Comparison of ENCODE assay signal across 27 cellular contexts in genomic region chr4:2697995-2698414, GRCh38. TPM values are rescaled to one million over a fixed set of nuclear protein-coding genes. Genes with fewer than 3 reads are reported as not detected.
DNase-seq lines count a peak whose midpoint lies in the region; ATAC-seq and TF ChIP-seq lines count a peak whose summit lies in the region.
"Had no signal": no experiment of that assay in that cellular context is flagged by ENCODE, and none has a peak within 500 bp of the region (broad histone marks: within the 10 kb centered on the region; RNA-seq: fewer than 3 reads in every experiment).

No MANE protein-coding gene starts in this region.

- H3K4me1 Mint-ChIP-seq in activated CD4-positive, alpha-beta T cell treated with anti-CD3 and anti-CD28 coated beads, Interleukin-2, amount 10 ng/mL, durations not matched to agents 24 days and 14 days, result peaks cover 2% of the 10 kb centered on the region
- H3K4me1 Mint-ChIP-seq in stimulated activated memory B cell treated with anti-CD40 and anti-IgM and Interleukin-4, amounts not matched to agents 10 μg/mL and 1 μg/mL and 100 μg/mL, for 72 hours, result peaks cover 63% of the 10 kb centered on the region
- no peaks in the 10 kb centered on the region for H3K4me1 Mint-ChIP-seq in MCF 10A (ENCODE audit: insufficient read depth, unreplicated experiment)
- H3K4me1 Mint-ChIP-seq: activated CD4-positive, alpha-beta memory T cell treated with anti-CD3 and anti-CD28 coated beads, Interleukin-2, amount 10 ng/mL, durations not matched to agents 7 days and 5 days; GM23338; nephron had no signal

- H3K9me3 ChIP-seq in gastroesophageal sphincter, result no peaks in the 10 kb centered on the region
- H3K9me3 ChIP-seq: mucosa of descending colon, Peyer's patch, SJSA1 had no signal

- TF ChIP-seq CTCF in RWPE1 (conservative IDR thresholded peaks at IDR 0.05; ENCODE audit: low read depth) (no peak), gastroesophageal sphincter (IDR thresholded peaks at IDR 0.05) (no peak), MCF 10A (IDR thresholded peaks at IDR 0.05; ENCODE audit: unreplicated experiment) (no peak)

- no peaks in the 10 kb centered on the region for H3K27me3 ChIP-seq in gastroesophageal sphincter
- H3K27me3 ChIP-seq: Peyer's patch, SJSA1 had no signal

- WGBS in gastroesophageal sphincter (ENCODE audit: low coverage in 1 of 2), 2 donors, result 55 to 92% methylated on average over 4 to 5 of the region's 8 CpGs

- peak overlapping the region; percentile 59 for H3K27ac Mint-ChIP-seq in activated CD4-positive, alpha-beta T cell treated with anti-CD3 and anti-CD28 coated beads, Interleukin-2, amount 10 ng/mL, durations not matched to agents 24 days and 14 days
- H3K27ac Mint-ChIP-seq in stimulated activated memory B cell treated with anti-CD40 and anti-IgM and Interleukin-4, amounts not matched to agents 10 μg/mL and 1 μg/mL and 100 μg/mL, for 72 hours, result peak overlapping the region; percentile 98
- no peak overlapping the region for H3K27ac Mint-ChIP-seq in MCF 10A (ENCODE audit: low read depth, unreplicated experiment)
- H3K27ac Mint-ChIP-seq: activated CD4-positive, alpha-beta memory T cell treated with anti-CD3 and anti-CD28 coated beads, Interleukin-2, amount 10 ng/mL, durations not matched to agents 7 days and 5 days; CD4-positive, alpha-beta T cell; GM23338; nephron had no signal

- H3K9me3 Mint-ChIP-seq in activated CD4-positive, alpha-beta T cell treated with anti-CD3 and anti-CD28 coated beads, Interleukin-2, amount 10 ng/mL, durations not matched to agents 24 days and 14 days, result no peaks in the 10 kb centered on the region
- no peaks in the 10 kb centered on the region for H3K9me3 Mint-ChIP-seq in stimulated activated memory B cell treated with anti-CD40 and anti-IgM and Interleukin-4, amounts not matched to agents 10 μg/mL and 1 μg/mL and 100 μg/mL, for 72 hours
- H3K9me3 Mint-ChIP-seq in MCF 10A (ENCODE audit: unreplicated experiment), result no peaks in the 10 kb centered on the region
- H3K9me3 Mint-ChIP-seq: activated CD4-positive, alpha-beta memory T cell treated with anti-CD3 and anti-CD28 coated beads, Interleukin-2, amount 10 ng/mL, durations not matched to agents 7 days and 5 days; CD4-positive, alpha-beta T cell; GM23338; nephron had no signal

- no peaks in the 10 kb centered on the region for H3K4me1 ChIP-seq in gastroesophageal sphincter

- H3K36me3 Mint-ChIP-seq in activated CD4-positive, alpha-beta T cell treated with anti-CD3 and anti-CD28 coated beads, Interleukin-2, amount 10 ng/mL, durations not matched to agents 24 days and 14 days (ENCODE audit: low read depth), result peaks cover 74% of the 10 kb centered on the region
- H3K36me3 Mint-ChIP-seq in stimulated activated memory B cell treated with anti-CD40 and anti-IgM and Interleukin-4, amounts not matched to agents 10 μg/mL and 1 μg/mL and 100 μg/mL, for 72 hours, result peaks cover 86% of the 10 kb centered on the region
- H3K36me3 Mint-ChIP-seq in MCF 10A (ENCODE audit: insufficient read depth, unreplicated experiment), result peaks cover 92% of the 10 kb centered on the region

- intact Hi-C loops in activated CD4-positive, alpha-beta T cell treated with anti-CD3 and anti-CD28 coated beads, Interleukin-2, amount 10 ng/mL, durations not matched to agents 24 days and 14 days (cut with micrococcal nuclease), result no loop called here
- intact Hi-C loops in MCF 10A (cut with micrococcal nuclease), result no loop called here

- H3K27me3 Mint-ChIP-seq in activated CD4-positive, alpha-beta T cell treated with anti-CD3 and anti-CD28 coated beads, Interleukin-2, amount 10 ng/mL, durations not matched to agents 24 days and 14 days, result no peaks in the 10 kb centered on the region
- no peaks in the 10 kb centered on the region for H3K27me3 Mint-ChIP-seq in stimulated activated memory B cell treated with anti-CD40 and anti-IgM and Interleukin-4, amounts not matched to agents 10 μg/mL and 1 μg/mL and 100 μg/mL, for 72 hours
- no peaks in the 10 kb centered on the region for H3K27me3 Mint-ChIP-seq in MCF 10A (ENCODE audit: insufficient read depth, unreplicated experiment)
- H3K27me3 Mint-ChIP-seq: activated CD4-positive, alpha-beta memory T cell treated with anti-CD3 and anti-CD28 coated beads, Interleukin-2, amount 10 ng/mL, durations not matched to agents 7 days and 5 days; CD4-positive, alpha-beta T cell had no signal

- ATAC-seq in gastroesophageal sphincter (peak; percentile 39), HG02678 (IDR thresholded peaks at IDR 0.05; ENCODE audit: unreplicated experiment) (no peak)
- ATAC-seq in stimulated activated memory B cell treated with anti-CD40 and anti-IgM and Interleukin-4, amounts not matched to agents 10 μg/mL and 1 μg/mL and 100 μg/mL, for 72 hours, result no peak
- ATAC-seq: activated CD4-positive, CD25-positive, alpha-beta regulatory T cell treated with anti-CD3 and anti-CD28 coated beads, Interleukin-2, amount 50 U/mL, for 24 hours; GM23338; mucosa of descending colon had no signal

- peaks cover 3 to 100% of the 10 kb centered on the region in 2 donors for H3K36me3 ChIP-seq in gastroesophageal sphincter

- no TSS peak for BruUV-seq in MCF 10A (replicated peaks; lab: Mats Ljungman, UMichigan)

- no peak for TF ChIP-seq POLR2A in gastroesophageal sphincter (IDR thresholded peaks at IDR 0.05)

- CTCF ChIA-PET in RWPE1 (lab: Yijun Ruan, JAX) (no interaction called here), MCF 10A (lab: Yijun Ruan, JAX) (interaction anchor here (0.6 kb wide), 1 partner anchor 14 kb away, joined by 3 read pairs; no protein-coding TSS in a partner anchor)

- no peak overlapping the region for H3K4me3 ChIP-seq in gastroesophageal sphincter
- H3K4me3 ChIP-seq: GM23338, mucosa of descending colon, Peyer's patch, SJSA1 had no signal

- DNase-seq in activated CD4-positive, alpha-beta T cell treated with anti-CD3 and anti-CD28 coated beads, Interleukin-2, amount 10 ng/mL, durations not matched to agents 24 days and 14 days, result no peak
- no peak for DNase-seq in activated CD4-positive, alpha-beta T cell treated with anti-CD3 and anti-CD28 coated beads, Interleukin-2, amount 50 U/mL, for 48 hours
- no peak for DNase-seq in RWPE1 (ENCODE audit: low spot score)
- DNase-seq in NCI-H128 (lab: John Stamatoyannopoulos, UW; ENCODE audit: unreplicated experiment), result no peak
- no peak for DNase-seq in MCF 10A (ENCODE audit: unreplicated experiment)
- DNase-seq: activated CD4-positive, alpha-beta memory T cell treated with anti-CD3 and anti-CD28 coated beads, Interleukin-2, amount 10 ng/mL, durations not matched to agents 7 days and 5 days; amniotic stem cell; CD4-positive, alpha-beta T cell; effector CD4-positive, alpha-beta T cell; EL; islet precursor cell; mucosa of descending colon; NCI-H1105 treated with DMSO at 0.1 percent for 48 hours; NCI-H2029 treated with DMSO at 0.1 percent for 48 hours; NCI-H526 treated with DMSO at 0.1 percent for 48 hours; small intestine; stimulated activated CD8-positive, alpha-beta memory T cell treated with anti-CD3 and anti-CD28 coated beads, Interleukin-4, amount 100 ng/mL, for 48 hours; substantia nigra had no signal

- H3K4me3 Mint-ChIP-seq in activated CD4-positive, alpha-beta T cell treated with anti-CD3 and anti-CD28 coated beads, Interleukin-2, amount 10 ng/mL, durations not matched to agents 24 days and 14 days, result no peak overlapping the region
- H3K4me3 Mint-ChIP-seq in stimulated activated memory B cell treated with anti-CD40 and anti-IgM and Interleukin-4, amounts not matched to agents 10 μg/mL and 1 μg/mL and 100 μg/mL, for 72 hours, result no peak overlapping the region
- no peak overlapping the region for H3K4me3 Mint-ChIP-seq in MCF 10A (ENCODE audit: unreplicated experiment)
- H3K4me3 Mint-ChIP-seq: activated CD4-positive, alpha-beta memory T cell treated with anti-CD3 and anti-CD28 coated beads, Interleukin-2, amount 10 ng/mL, durations not matched to agents 7 days and 5 days; CD4-positive, alpha-beta T cell; GM23338; nephron had no signal

- TF ChIP-seq EP300 in gastroesophageal sphincter (IDR thresholded peaks at IDR 0.05), result no peak

- H3K27ac ChIP-seq in RWPE1 (peak overlapping the region; percentile 40), gastroesophageal sphincter (no peak overlapping the region)
- H3K27ac ChIP-seq: 22Rv1, SJSA1 had no signal

- POLR2A ChIA-PET in RWPE1 (lab: Yijun Ruan, JAX; ENCODE audit: low non-redundant PET) (no interaction called here), MCF 10A (lab: Yijun Ruan, JAX) (no interaction called here)

RNA-seq across cellular contexts. Expression of gene TNIP2, which starts 58.1 kb away (rescaled TPM):
- 98.7 and 99.6 TPM in 2 replicates for total RNA-seq in activated CD4-positive, alpha-beta T cell treated with anti-CD3 and anti-CD28 coated beads, Interleukin-2, amount 10 ng/mL, durations not matched to agents 24 days and 14 days
- 10 to 100 TPM; 54.8 to 74.0 (median 70.4) TPM for total RNA-seq in gastroesophageal sphincter
- 40.5 and 46.1 TPM in 2 replicates for total RNA-seq in MCF 10A (2022)
